ENCODE assay signal across 1 cellular context in genomic region chr7:66047426-66047825, GRCh38.
TF ChIP-seq lines count a peak whose summit lies in the region.

No MANE protein-coding gene starts in this region.

TF ChIP-seq in SK-N-SH, 30 proteins besides CTCF, POLR2A, EP300 and RAD21 (continued from another document):
- TF ChIP-seq REST (IDR thresholded peaks at IDR 0.05; ENCODE audit: low read depth, low read length), result no peak
- peak; percentile 76; the same call in 1 of the 2 replicates for TF ChIP-seq MEF2A (IDR thresholded peaks at IDR 0.05; ENCODE audit: borderline replicate concordance, low read depth)
- peak; percentile 98 for TF ChIP-seq FOSL2 (IDR thresholded peaks at IDR 0.05; ENCODE audit: borderline replicate concordance, low read depth)
- 0 out of 2 replicates have a peak, but pooled peaks have one; percentile 14 for TF ChIP-seq FOXM1 (IDR thresholded peaks at IDR 0.05; ENCODE audit: low read depth)
- no peak for TF ChIP-seq FOXJ3 (CRISPR knock-in tag; IDR thresholded peaks at IDR 0.05)
- TF ChIP-seq USF2 (IDR thresholded peaks at IDR 0.05; ENCODE audit: borderline replicate concordance, low read depth, low read length), result no peak
- peak; percentile 4; the same call in 1 of the 2 replicates for TF ChIP-seq SMC3 (IDR thresholded peaks at IDR 0.05; ENCODE audit: low read depth, low read length)
- TF ChIP-seq RXRA (IDR thresholded peaks at IDR 0.05; ENCODE audit: borderline replicate concordance, low read depth), result peak; percentile 67; the same call in 1 of the 2 replicates
- peak; percentile 95 for TF ChIP-seq PBX3 (IDR thresholded peaks at IDR 0.05)
- TF ChIP-seq NRF1 (IDR thresholded peaks at IDR 0.05; ENCODE audit: low read depth, low read length), result no peak
- peak; percentile 94 for TF ChIP-seq MAX (IDR thresholded peaks at IDR 0.05; ENCODE audit: low read depth)
- TF ChIP-seq IRF3 (IDR thresholded peaks at IDR 0.05; ENCODE audit: low read depth, low read length), result no peak
- TF ChIP-seq SIN3A (IDR thresholded peaks at IDR 0.05; ENCODE audit: borderline replicate concordance, low read depth, low read length), result 0 out of 2 replicates have a peak, but pooled peaks have one; percentile 46
- no peak for TF ChIP-seq GABPA (IDR thresholded peaks at IDR 0.05; ENCODE audit: low read depth)
TF ChIP-seq in SK-N-SH: peak in this region for 14.
